Comparison of ENCODE assay signal across 8 cellular contexts in the genomic region with DNA sequence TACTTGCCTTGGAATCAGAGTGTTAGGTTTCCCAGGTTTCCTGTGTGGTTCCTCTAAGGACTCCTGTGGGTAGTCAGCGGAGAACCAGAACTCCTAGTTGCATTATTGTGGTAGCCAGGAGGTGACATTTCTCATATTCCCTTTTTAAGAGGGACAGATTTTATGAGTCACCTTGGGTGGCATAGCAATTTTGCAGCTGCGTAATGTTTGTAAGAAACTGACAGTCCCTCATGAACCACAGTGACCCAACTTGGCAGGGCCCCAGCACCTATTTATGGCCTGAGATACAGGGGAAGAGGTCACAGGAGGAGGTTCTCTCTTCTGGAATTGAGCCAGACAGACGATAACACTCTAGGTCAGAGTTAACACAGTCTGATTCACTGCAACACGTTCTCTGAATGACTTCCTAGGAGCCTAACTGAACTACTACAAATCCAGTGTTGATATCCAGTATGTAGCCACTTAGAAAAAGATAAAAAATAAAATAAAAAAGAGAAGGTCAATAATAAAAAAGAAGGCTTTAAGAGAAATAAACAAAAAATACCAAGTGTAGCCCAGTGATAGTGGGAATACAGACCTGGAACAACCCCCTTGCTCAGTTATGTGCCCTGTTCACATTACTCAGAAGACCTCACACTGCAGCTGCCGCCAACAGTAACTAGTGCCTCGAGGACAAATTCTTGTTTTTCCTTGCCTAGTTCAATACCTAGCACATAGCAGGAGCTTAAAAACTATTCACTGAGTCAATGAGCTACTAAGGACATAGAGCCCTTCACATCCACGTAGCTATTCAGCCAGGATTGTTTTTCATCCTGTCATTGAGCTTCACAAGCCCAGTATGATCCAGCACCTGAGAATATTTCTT. TPM values are rescaled to one million over a fixed set of nuclear protein-coding genes. Genes with fewer than 3 reads are reported as not detected.
DNase-seq lines count a peak whose midpoint lies in the region; ATAC-seq and TF ChIP-seq lines count a peak whose summit lies in the region.

No MANE protein-coding gene starts in this region.

- H3K4me3 ChIP-seq in fibroblast of mammary gland (ENCODE audit: control insufficient read depth, low read depth, low read length) = no peak overlapping the region
- H3K4me3 ChIP-seq in spleen = no peak overlapping the region

- intact Hi-C loops in spleen (cut with DNase I; ENCODE audit: low total_unique reads) = no loop called here

- no peak overlapping the region for H3K27ac ChIP-seq in spleen

- DNase-seq in GDM1 (lab: John Stamatoyannopoulos, UW) (peak; percentile 30), SIG-M5 treated with dmso at 0.1 percent for 504 hours (lab: John Stamatoyannopoulos, UW; ENCODE audit: unreplicated experiment) (peak; percentile 91), fibroblast of mammary gland (ENCODE audit: low read depth) (peak; percentile 79), pons (ENCODE audit: low spot score) (peak; percentile 51), NCI-H446 (lab: John Stamatoyannopoulos, UW) (no peak), spleen (no peak)

- 31 to 49% (median 40%) methylated on average over 7 of the region's 7 CpGs for WGBS in spleen, 5 donors

- TF ChIP-seq CTCF in fibroblast of mammary gland (conservative IDR thresholded peaks at IDR 0.05; ENCODE audit: control insufficient read depth, insufficient read depth, low read depth, low read length) (no peak), spleen (IDR thresholded peaks at IDR 0.05 in 8 of 11, conservative IDR thresholded peaks at IDR 0.05 in 3 of 11) (no peak)

- no peaks in the 10 kb centered on the region for H3K36me3 ChIP-seq in spleen

- no peak for TF ChIP-seq POLR2A in spleen (IDR thresholded peaks at IDR 0.05)

- TF ChIP-seq EP300 in Ishikawa (IDR thresholded peaks at IDR 0.05; ENCODE audit: borderline replicate concordance) = peak; percentile 31; the same call in 1 of the 2 replicates

- H3K4me1 ChIP-seq in spleen = peaks cover 0 to 10% (median 1%) of the 10 kb centered on the region in 6 donors

- no peaks in the 10 kb centered on the region for H3K9me3 ChIP-seq in spleen

- H3K27me3 ChIP-seq in spleen (replicated peaks in 1 of 7) = no peaks in the 10 kb centered on the region

- no peak; the same call in 1 of the 2 replicates for TF ChIP-seq RAD21 in Ishikawa (IDR thresholded peaks at IDR 0.05; ENCODE audit: low read depth)

- ATAC-seq in GM21737 (IDR thresholded peaks at IDR 0.05; ENCODE audit: unreplicated experiment) = peak; percentile 78

TF ChIP-seq in Ishikawa, 13 proteins besides CTCF, POLR2A, EP300 and RAD21:
- TF ChIP-seq NFIC (IDR thresholded peaks at IDR 0.05) (peak; percentile 59), REST (IDR thresholded peaks at IDR 0.05; ENCODE audit: low read depth) (no peak), TEAD4 (IDR thresholded peaks at IDR 0.05) (peak; percentile 12; the same call in 1 of the 2 replicates), CEBPB (IDR thresholded peaks at IDR 0.05) (peak; percentile 18; the same call in 1 of the 2 replicates)

RNA-seq across cellular contexts. Expression of gene VLDLR, which starts 50.7 kb away (rescaled TPM):
- 10 to 100 TPM in 5 of 7 donors, 1 to 10 TPM in 2; 5.4 to 32.6 (median 10.5) TPM for total RNA-seq in spleen
- 1 to 10 TPM; 1.3 to 2.5 (median 1.6) TPM for polyA plus RNA-seq in spleen

Comparison
In these comparisons a context has a peak if more than half of its experiments do, and no peak if none do; other contexts are left out.
1. DNase-seq: peak in GDM1 (single experiment), SIG-M5 treated with dmso at 0.1 percent for 504 hours (single experiment), fibroblast of mammary gland (single experiment) and pons (single experiment); none in NCI-H446 (0 of 2) and spleen (single experiment).